In the genomic region with DNA sequence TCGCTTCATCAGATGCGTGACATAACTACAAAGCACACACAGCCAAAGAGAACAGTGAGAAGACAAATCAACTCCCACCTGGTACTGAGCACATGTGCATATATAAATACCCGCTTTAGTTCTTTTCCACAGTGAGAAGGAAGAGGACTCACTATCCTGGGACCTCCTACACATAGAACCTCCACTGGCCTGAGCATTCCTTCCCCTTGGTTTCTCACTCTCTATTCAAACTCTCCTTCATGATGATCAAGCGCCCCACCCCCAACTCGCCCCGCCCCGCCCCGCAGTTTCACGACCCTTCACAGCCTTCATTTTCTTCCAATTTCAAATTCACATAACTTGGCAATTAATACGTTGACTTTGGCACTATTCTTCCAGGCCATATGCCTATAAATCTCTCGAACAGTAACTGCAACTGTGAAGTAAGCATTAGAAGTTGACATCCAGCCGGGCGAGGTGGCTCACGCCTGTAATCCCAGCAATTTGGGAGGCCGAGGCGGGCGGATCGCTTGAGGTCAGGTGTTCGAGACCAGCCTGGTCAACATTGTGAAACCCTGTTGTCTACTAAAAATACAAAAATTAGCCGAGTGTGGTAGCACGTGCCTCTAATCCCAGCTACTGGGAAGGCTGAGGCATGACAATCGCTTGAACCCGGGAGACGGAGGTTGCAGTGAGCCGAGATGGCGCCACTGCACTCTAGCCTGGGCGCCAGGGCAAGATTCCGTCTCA, we compare ENCODE assay signal across 8 cellular contexts.
A peak's percentile ranks its signal among the peaks of the same experiment; 100 is the strongest.
DNase-seq lines count a peak whose midpoint lies in the region; ATAC-seq and TF ChIP-seq lines count a peak whose summit lies in the region.

No MANE protein-coding gene starts in this region.

- POLR2A ChIA-PET in HEK293T (lab: Yijun Ruan, JAX): interaction anchor here (0.6 to 3.4 kb wide), 11 partner anchors 8 to 939 kb away, joined by 3 to 38 read pairs (median 9); a partner anchor contains a TSS

- no peak for DNase-seq in HEK293T (ENCODE audit: extremely low spot score)
- DNase-seq in activated CD8-positive, alpha-beta memory T cell treated with anti-CD3 and anti-CD28 coated beads, Interleukin-2, amount 50 U/mL, for 48 hours: peak; percentile 67
- no peak for DNase-seq in iPS DF 6.9 (ENCODE audit: low read depth, low spot score)
- DNase-seq in stimulated activated CD4-positive, alpha-beta T cell treated with anti-CD3 and anti-CD28 coated beads, Interleukin-2, amount 100 ng/mL, for 24 hours: peak; percentile 39 to 45
- DNase-seq in GF-D8 (lab: John Stamatoyannopoulos, UW): no peak
- DNase-seq in NCI-H2227 treated with DMSO at 0.1 percent for 48 hours (lab: John Stamatoyannopoulos, UW): no peak

- H3K4me1 ChIP-seq in iPS DF 6.9 (ENCODE audit: control insufficient read depth, insufficient read depth, low read length): peaks cover 7% of the 10 kb centered on the region; the same call in 1 of the 2 replicates

- peaks cover 32% of the 10 kb centered on the region; the same call in 1 of the 2 replicates for H3K36me3 ChIP-seq in iPS DF 6.9 (ENCODE audit: control insufficient read depth, insufficient read depth, low read length)

- H3K27ac ChIP-seq in iPS DF 6.9 (ENCODE audit: low read length): no peak overlapping the region

- no peaks in the 10 kb centered on the region for H3K9me3 ChIP-seq in iPS DF 6.9 (ENCODE audit: control insufficient read depth, insufficient read depth, low read length)

- WGBS in iPS DF 6.9 (ENCODE audit: insufficient coverage, insufficient read length): no CpG with 5 or more reads among the region's 28 CpGs

- CTCF ChIA-PET in HEK293T (lab: Yijun Ruan, JAX): interaction anchor here (1.0 to 2.7 kb wide), 2 partner anchors 8 to 27 kb away, joined by 3 to 21 read pairs; no protein-coding TSS in a partner anchor

- no peaks in the 10 kb centered on the region for H3K27me3 ChIP-seq in iPS DF 6.9 (ENCODE audit: control insufficient read depth, insufficient read depth, low read length)

- H3K4me3 ChIP-seq in iPS DF 6.9 (ENCODE audit: low read length): peak overlapping the region; percentile 89; the same call in 1 of the 2 replicates

- ATAC-seq in GM21515 (IDR thresholded peaks at IDR 0.05; ENCODE audit: unreplicated experiment) (no peak), GM18511 (IDR thresholded peaks at IDR 0.05; ENCODE audit: unreplicated experiment) (no peak)

TF ChIP-seq in HEK293T, 16 proteins besides CTCF, POLR2A, EP300 and RAD21:
- TF ChIP-seq SUZ12 (IDR thresholded peaks at IDR 0.05) (no peak), SP1 (IDR thresholded peaks at IDR 0.05) (no peak), L3MBTL2 (conservative IDR thresholded peaks at IDR 0.05) (peak; percentile 25; the same call in 1 of the 2 replicates), NFRKB (IDR thresholded peaks at IDR 0.05) (no peak)

Comparison
In these comparisons a context has a peak if more than half of its experiments do, and no peak if none do; other contexts are left out.
1. DNase-seq: peak in activated CD8-positive, alpha-beta memory T cell treated with anti-CD3 and anti-CD28 coated beads, Interleukin-2, amount 50 U/mL, for 48 hours (single experiment) and stimulated activated CD4-positive, alpha-beta T cell treated with anti-CD3 and anti-CD28 coated beads, Interleukin-2, amount 100 ng/mL, for 24 hours (2 of 2); none in HEK293T (single experiment), iPS DF 6.9 (single experiment), GF-D8 (single experiment) and NCI-H2227 treated with DMSO at 0.1 percent for 48 hours (single experiment).